1 cellular context compared by ENCODE assay signal in the genomic region with DNA sequence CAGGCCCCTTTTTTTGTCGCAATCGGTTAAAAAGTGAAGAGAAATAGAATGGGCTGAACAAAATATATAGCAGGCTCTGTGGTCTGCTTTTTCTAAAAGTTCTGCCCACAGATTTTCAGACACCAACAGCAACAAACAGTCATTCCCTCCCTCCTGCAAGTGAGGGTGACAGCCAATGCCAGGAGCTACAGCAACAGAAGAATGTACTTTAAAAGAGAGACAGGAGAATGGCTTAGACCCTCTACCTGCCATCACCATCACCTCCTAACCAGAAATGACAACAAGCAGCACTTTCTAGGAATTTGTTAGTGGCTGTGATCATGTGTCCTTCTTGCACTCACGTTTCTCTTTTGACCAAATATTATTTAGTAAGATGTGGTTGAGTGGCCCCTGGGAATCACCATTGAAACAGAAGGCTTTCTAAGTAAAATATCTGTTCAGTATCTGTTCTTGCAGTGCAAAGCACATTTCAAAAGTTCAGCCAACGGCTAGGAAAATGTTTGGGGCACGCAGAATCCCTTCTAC.
TF ChIP-seq lines count a peak whose summit lies in the region.

No MANE protein-coding gene starts in this region.

TF ChIP-seq in IMR-90, 13 proteins besides CTCF, POLR2A, EP300 and RAD21 (continued from another document):
- TF ChIP-seq, protein P1, sequence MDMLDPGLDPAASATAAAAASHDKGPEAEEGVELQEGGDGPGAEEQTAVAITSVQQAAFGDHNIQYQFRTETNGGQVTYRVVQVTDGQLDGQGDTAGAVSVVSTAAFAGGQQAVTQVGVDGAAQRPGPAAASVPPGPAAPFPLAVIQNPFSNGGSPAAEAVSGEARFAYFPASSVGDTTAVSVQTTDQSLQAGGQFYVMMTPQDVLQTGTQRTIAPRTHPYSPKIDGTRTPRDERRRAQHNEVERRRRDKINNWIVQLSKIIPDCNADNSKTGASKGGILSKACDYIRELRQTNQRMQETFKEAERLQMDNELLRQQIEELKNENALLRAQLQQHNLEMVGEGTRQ (IDR thresholded peaks at IDR 0.05; ENCODE audit: low read depth, low read length), result no peak
- TF ChIP-seq BHLHE40 (IDR thresholded peaks at IDR 0.05; ENCODE audit: low read depth, low read length), result no peak
- TF ChIP-seq FOS (IDR thresholded peaks at IDR 0.05; ENCODE audit: low read depth, low read length), result no peak
- no peak for TF ChIP-seq RCOR1 (IDR thresholded peaks at IDR 0.05; ENCODE audit: insufficient replicate concordance, low read length)
- TF ChIP-seq ELK1 (IDR thresholded peaks at IDR 0.05; ENCODE audit: borderline replicate concordance, low read depth, low read length), result no peak
- TF ChIP-seq CHD1 (IDR thresholded peaks at IDR 0.05; ENCODE audit: low read depth, low read length), result no peak
TF ChIP-seq in IMR-90: peak in this region for 0.
